In the genomic region with DNA sequence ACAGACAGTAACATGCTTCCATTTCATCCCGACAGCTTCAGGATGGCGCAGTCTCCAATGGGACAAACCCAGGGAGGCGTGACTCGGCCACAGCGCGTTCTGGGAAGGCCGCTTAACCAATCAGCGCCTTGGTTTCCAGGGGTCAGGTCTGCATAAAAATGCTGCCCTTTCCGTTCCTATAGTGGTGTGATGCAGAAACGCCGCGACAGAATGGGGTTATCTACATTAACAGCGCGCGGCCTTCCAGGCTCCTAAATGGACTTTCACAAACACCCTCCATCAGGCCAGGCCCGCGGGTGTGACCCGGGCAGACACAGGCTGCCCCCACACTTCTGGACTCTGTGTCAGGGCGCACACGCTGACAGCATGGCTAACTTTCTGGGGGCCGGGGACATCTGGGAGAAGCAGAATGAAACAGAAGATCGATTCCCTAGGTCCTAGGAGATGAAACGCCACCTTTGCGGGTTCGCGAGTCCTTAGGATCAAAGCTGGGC, we compare ENCODE assay signal across 8 cellular contexts. TPM values are rescaled to one million over a fixed set of nuclear protein-coding genes. Genes with fewer than 3 reads are reported as not detected.
DNase-seq lines count a peak whose midpoint lies in the region; ATAC-seq, FAIRE-seq and TF ChIP-seq lines count a peak whose summit lies in the region.

No MANE protein-coding gene starts in this region.

- ATAC-seq in HG03066 (IDR thresholded peaks at IDR 0.05; ENCODE audit: low read depth, unreplicated experiment) (peak; percentile 37), natural killer cell (no peak)
- peak; percentile 2 for ATAC-seq in activated T-cell treated with anti-CD3 and anti-CD28 coated beads, Interleukin-2, amount 50 U/mL, for 72 hours (replicated peaks in 1 of 2)

- DNase-seq in AG08396 (ENCODE audit: low spot score) (peak; percentile 94), GM12892 (ENCODE audit: insufficient read length) (no peak), NCI-H2227 (lab: John Stamatoyannopoulos, UW; ENCODE audit: unreplicated experiment) (peak; percentile 91), foreskin melanocyte (peak; percentile 89), natural killer cell (no peak), MV-4-11 (lab: John Stamatoyannopoulos, UW) (no peak)
- DNase-seq in activated T-cell treated with anti-CD3 and anti-CD28 coated beads, Interleukin-2, amount 50 U/mL, for 72 hours = peak; percentile 15 to 26

- no peaks in the 10 kb centered on the region for H3K9me3 Mint-ChIP-seq in activated T-cell treated with anti-CD3 and anti-CD28 coated beads, Interleukin-2, amount 50 U/mL, for 72 hours
- no peaks in the 10 kb centered on the region for H3K9me3 Mint-ChIP-seq in natural killer cell

- peak; percentile 80 for FAIRE-seq in GM12892 (lab: Jason Lieb, UNC)

- no peak overlapping the region for H3K27ac Mint-ChIP-seq in activated T-cell treated with anti-CD3 and anti-CD28 coated beads, Interleukin-2, amount 50 U/mL, for 72 hours
- peak overlapping the region; percentile 75 to 94 for H3K27ac Mint-ChIP-seq in natural killer cell

- peaks cover 15% of the 10 kb centered on the region for H3K27me3 Mint-ChIP-seq in activated T-cell treated with anti-CD3 and anti-CD28 coated beads, Interleukin-2, amount 50 U/mL, for 72 hours (ENCODE audit: low read depth)
- peaks cover 9 to 17% of the 10 kb centered on the region in 2 donors for H3K27me3 Mint-ChIP-seq in natural killer cell (ENCODE audit: low read depth in 2 of 2)

- no peak for TF ChIP-seq POLR2A in GM12892 (IDR thresholded peaks at IDR 0.05; ENCODE audit: low read depth, low read length)

- H3K36me3 Mint-ChIP-seq in activated T-cell treated with anti-CD3 and anti-CD28 coated beads, Interleukin-2, amount 50 U/mL, for 72 hours (ENCODE audit: insufficient read depth in 2 of 2) = no peaks in the 10 kb centered on the region
- no peaks in the 10 kb centered on the region for H3K36me3 Mint-ChIP-seq in natural killer cell

- H3K4me3 Mint-ChIP-seq in activated T-cell treated with anti-CD3 and anti-CD28 coated beads, Interleukin-2, amount 50 U/mL, for 72 hours = peak overlapping the region; percentile 97 to 98
- H3K4me3 Mint-ChIP-seq in natural killer cell = peak overlapping the region; percentile 93

- intact Hi-C loops in natural killer cell (cut with micrococcal nuclease) = no loop called here

- TF ChIP-seq CTCF in natural killer cell (IDR thresholded peaks at IDR 0.05) = no peak

- H3K4me1 Mint-ChIP-seq in activated T-cell treated with anti-CD3 and anti-CD28 coated beads, Interleukin-2, amount 50 U/mL, for 72 hours (ENCODE audit: low read depth) = peaks cover 17% of the 10 kb centered on the region
- peaks cover 11% of the 10 kb centered on the region in 2 donors for H3K4me1 Mint-ChIP-seq in natural killer cell

RNA-seq across cellular contexts. Expression of a gene that starts 0.8 kb away (rescaled TPM):
- 4.0 TPM for polyA plus RNA-seq in GM12892 (2012; ENCODE audit: missing spikeins)
- total RNA-seq in activated T-cell treated with anti-CD3 and anti-CD28 coated beads, Interleukin-2, amount 50 U/mL, for 72 hours = 1 to 10 TPM; 3.5 to 9.6 TPM
- total RNA-seq in natural killer cell = 1 to 10 TPM; 2.1 to 2.7 (median 2.4) TPM

RNA-seq across cellular contexts. Expression of a gene that starts 10.9 kb away (rescaled TPM):
- 170 TPM for polyA plus RNA-seq in GM12892 (2012; ENCODE audit: missing spikeins)
- 10 to 100 TPM; 64.4 to 77.3 TPM for total RNA-seq in activated T-cell treated with anti-CD3 and anti-CD28 coated beads, Interleukin-2, amount 50 U/mL, for 72 hours
- total RNA-seq in natural killer cell = 10 to 100 TPM; 66.2 to 74.0 (median 71.3) TPM

RNA-seq across cellular contexts. Expression of a gene that starts 19.4 kb away (rescaled TPM):
- not detected for polyA plus RNA-seq in GM12892 (2012; ENCODE audit: missing spikeins)
- total RNA-seq in activated T-cell treated with anti-CD3 and anti-CD28 coated beads, Interleukin-2, amount 50 U/mL, for 72 hours = under 1 TPM in 1 of 2 donors, not detected in 1; 0.82 TPM
- total RNA-seq in natural killer cell = not detected

Comparison
In these comparisons a context has a peak if more than half of its experiments do, and no peak if none do; other contexts are left out.
1. DNase-seq: peak in AG08396 (single experiment), NCI-H2227 (single experiment), activated T-cell treated with anti-CD3 and anti-CD28 coated beads, Interleukin-2, amount 50 U/mL, for 72 hours (2 of 2) and foreskin melanocyte (single experiment); none in GM12892 (single experiment), natural killer cell (single experiment) and MV-4-11 (single experiment).
2. ATAC-seq: peak in HG03066 (single experiment) and activated T-cell treated with anti-CD3 and anti-CD28 coated beads, Interleukin-2, amount 50 U/mL, for 72 hours (2 of 2); none in natural killer cell (0 of 3).